ENCODE assay signal across 2 cellular contexts in genomic region chr17:80482058-80482318, GRCh38.
TF ChIP-seq lines count a peak whose summit lies in the region.

No MANE protein-coding gene starts in this region.

TF ChIP-seq in A549, 52 proteins besides CTCF, POLR2A, EP300 and RAD21:
- TF ChIP-seq CBX2 (IDR thresholded peaks at IDR 0.05; ENCODE audit: borderline replicate concordance, low read depth): no peak
- TF ChIP-seq NPAS2 (CRISPR knock-in tag; IDR thresholded peaks at IDR 0.05; ENCODE audit: borderline replicate concordance): no peak
- no peak for TF ChIP-seq HDAC2 (IDR thresholded peaks at IDR 0.05)
- TF ChIP-seq MYC (IDR thresholded peaks at IDR 0.05; ENCODE audit: borderline replicate concordance, low read length): no peak

TF ChIP-seq in HCT116, 20 proteins besides CTCF, POLR2A, EP300 and RAD21:
- TF ChIP-seq EGR1 (IDR thresholded peaks at IDR 0.05; ENCODE audit: low read depth) (no peak), ZBTB33 (IDR thresholded peaks at IDR 0.05; ENCODE audit: extremely low read depth, insufficient replicate concordance, low read length) (no peak), CEBPB (IDR thresholded peaks at IDR 0.05; ENCODE audit: low read depth) (no peak), ZNF274 (IDR thresholded peaks at IDR 0.05; ENCODE audit: low read depth, low read length) (no peak), YY1 (IDR thresholded peaks at IDR 0.05; ENCODE audit: extremely low read depth, insufficient replicate concordance, low read depth, low read length) (no peak), SP1 (IDR thresholded peaks at IDR 0.05; ENCODE audit: low read depth) (no peak), EZH2phosphoT487 (IDR thresholded peaks at IDR 0.05; ENCODE audit: borderline replicate concordance) (no peak), REST (IDR thresholded peaks at IDR 0.05; ENCODE audit: low read depth) (no peak), ATF3 (IDR thresholded peaks at IDR 0.05) (no peak), JUND (IDR thresholded peaks at IDR 0.05) (no peak), SRF (IDR thresholded peaks at IDR 0.05; ENCODE audit: low read depth) (no peak), EZH2 (IDR thresholded peaks at IDR 0.05) (no peak), TCF7L2 (IDR thresholded peaks at IDR 0.05; ENCODE audit: borderline replicate concordance, extremely low read depth, insufficient read depth, insufficient read length) (no peak), POLR2AphosphoS5 (IDR thresholded peaks at IDR 0.05; ENCODE audit: low read depth, low read length) (no peak), CBX3 (IDR thresholded peaks at IDR 0.05; ENCODE audit: low read depth) (no peak), MAX (IDR thresholded peaks at IDR 0.05) (no peak)
